ENCODE assay signal across 8 cellular contexts in the genomic region with DNA sequence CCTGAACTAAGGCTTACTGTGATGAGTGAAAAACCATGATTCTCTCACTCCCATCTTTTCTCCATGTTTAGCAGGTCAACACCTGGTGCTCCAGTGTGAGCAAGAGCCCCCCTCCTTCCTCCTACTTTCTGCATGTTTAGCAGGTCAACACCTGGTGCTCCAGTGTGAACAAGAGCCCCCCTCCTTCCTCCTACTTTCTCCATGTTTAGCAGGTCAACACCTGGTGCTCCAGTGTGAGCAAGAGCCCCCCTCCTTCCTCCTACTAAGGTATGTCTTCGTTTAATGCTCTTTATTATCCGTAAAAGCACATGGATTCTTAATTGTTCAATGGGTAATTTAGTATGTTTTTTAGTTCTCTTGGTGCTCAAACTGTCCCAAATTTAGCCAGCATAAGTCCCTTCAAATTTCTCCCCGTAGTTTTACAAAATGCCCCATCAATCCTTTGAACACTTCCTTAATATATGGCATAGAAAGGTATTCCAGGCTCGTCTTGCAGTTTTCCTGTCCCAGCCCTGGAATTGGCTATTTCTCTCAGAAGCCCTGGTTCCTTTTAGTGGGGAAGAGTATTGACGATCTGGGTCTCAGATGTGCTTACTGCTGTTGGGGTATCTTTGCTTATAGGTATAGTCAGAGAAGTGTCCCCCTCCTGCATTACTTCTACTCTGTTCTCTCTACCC.
"Had no signal": no experiment of that assay in that cellular context is flagged by ENCODE, and none has a peak within 500 bp of the region (broad histone marks: within the 10 kb centered on the region; RNA-seq: fewer than 3 reads in every experiment).

No MANE protein-coding gene starts in this region.

- DNase-seq: H7, HFFc6, KBM-7 had no signal

- H3K4me3 ChIP-seq: GM23338, HAP-1 had no signal

- H3K27me3 Mint-ChIP-seq: IgD-negative memory B cell had no signal

- H3K9me3 Mint-ChIP-seq: GM23338, IgD-negative memory B cell had no signal

- H3K4me1 ChIP-seq: HAP-1 had no signal

- H3K4me1 Mint-ChIP-seq: GM23338, IgD-negative memory B cell had no signal

- H3K27ac Mint-ChIP-seq: GM23338, HFFc6, IgD-negative memory B cell had no signal

- ATAC-seq: GM23338, HCT116, HepG2 had no signal

- H3K4me3 Mint-ChIP-seq: GM23338, HFFc6, IgD-negative memory B cell had no signal

- H3K36me3 Mint-ChIP-seq: IgD-negative memory B cell had no signal

- H3K36me3 ChIP-seq: HAP-1 had no signal
